In the genomic region with DNA sequence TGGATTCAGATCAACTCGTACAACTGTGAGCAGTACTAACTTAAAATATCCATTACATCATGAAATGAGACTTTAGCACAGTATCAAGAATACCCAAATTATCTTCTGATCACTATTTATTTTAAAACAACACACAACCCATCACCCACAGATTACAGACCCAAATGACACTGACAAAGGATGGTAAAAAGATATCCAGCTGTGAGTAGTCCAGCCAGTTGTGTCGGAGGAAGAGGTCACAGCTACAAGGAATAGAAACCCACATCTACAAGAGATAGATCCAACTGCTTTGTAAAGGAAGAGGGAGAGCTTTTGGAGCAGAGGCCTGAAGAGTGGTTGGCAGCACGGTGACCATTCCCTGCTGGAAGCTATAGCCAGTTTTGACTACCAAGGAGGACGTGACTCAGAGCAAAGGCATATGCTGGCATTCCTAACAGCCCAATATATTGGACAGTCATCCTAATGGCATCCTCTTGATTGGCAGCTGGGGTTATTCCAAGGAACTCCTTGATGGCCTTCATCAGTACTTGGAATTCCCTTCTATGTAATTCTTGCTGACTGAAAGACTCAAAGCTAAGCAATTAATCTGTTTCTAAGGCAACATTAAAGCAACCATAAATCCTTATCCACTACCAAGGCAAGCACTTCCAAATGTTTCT, we compare ENCODE assay signal across 8 cellular contexts. TPM values are rescaled to one million over a fixed set of nuclear protein-coding genes. Genes with fewer than 3 reads are reported as not detected.
A peak's percentile ranks its signal among the peaks of the same experiment; 100 is the strongest.
DNase-seq lines count a peak whose midpoint lies in the region; ATAC-seq and TF ChIP-seq lines count a peak whose summit lies in the region.

No MANE protein-coding gene starts in this region.

- POLR2A ChIA-PET in SK-N-SH (lab: Yijun Ruan, JAX), result no interaction called here

- no peaks in the 10 kb centered on the region for H3K9me2 ChIP-seq in SK-N-SH

- H3K79me2 ChIP-seq in SK-N-SH (ENCODE audit: insufficient read depth), result peaks cover 42% of the 10 kb centered on the region

- no peak for TF ChIP-seq CTCF in SK-N-SH (IDR thresholded peaks at IDR 0.05)
- TF ChIP-seq CTCF in sigmoid colon (IDR thresholded peaks at IDR 0.05), result no peak

- peaks cover 26% of the 10 kb centered on the region for H3F3A ChIP-seq in SK-N-SH (replicated peaks; ENCODE audit: insufficient read depth)

- no peak overlapping the region for H2AFZ ChIP-seq in SK-N-SH (ENCODE audit: low read depth)

- no peak for TF ChIP-seq POLR2A in sigmoid colon (IDR thresholded peaks at IDR 0.05)

- peak overlapping the region; percentile 57 for H3K9ac ChIP-seq in SK-N-SH

- H3K4me3 ChIP-seq in SK-N-SH (ENCODE audit: low read depth in 2 of 2, low read length in 1 of 2), result peak overlapping the region in 1 of 2 experiments; percentile 7; a peak in 1 of 4 replicates
- no peak overlapping the region for H3K4me3 ChIP-seq in sigmoid colon

- H3K36me3 ChIP-seq in SK-N-SH (replicated peaks in 1 of 2; ENCODE audit: control insufficient read depth in 1 of 2, insufficient read depth in 2 of 2, low read length in 1 of 2) (no peaks in the 10 kb centered on the region), sigmoid colon (peaks cover 0 to 2% (median under 1%) of the 10 kb centered on the region in 4 donors)

- WGBS in SK-N-SH (ENCODE audit: low lambda C conversion rate), result 15% methylated on average over 4 of the region's 4 CpGs
- WGBS in sigmoid colon, 2 donors, result 68 to 79% methylated on average over 4 of the region's 4 CpGs

- TF ChIP-seq RAD21 in SK-N-SH (IDR thresholded peaks at IDR 0.05; ENCODE audit: low read length), result no peak

- peaks cover 20 to 48% of the 10 kb centered on the region in 2 experiments for H3K4me1 ChIP-seq in SK-N-SH (ENCODE audit: control insufficient read depth in 1 of 2, insufficient read depth in 2 of 2, low read depth in 1 of 2, low read length in 1 of 2)
- H3K4me1 ChIP-seq in sigmoid colon, result peaks cover 0 to 95% (median 72%) of the 10 kb centered on the region in 4 donors

- peak; percentile 44 to 99; a peak in 3 of 4 replicates for TF ChIP-seq EP300 in SK-N-SH (IDR thresholded peaks at IDR 0.05; ENCODE audit: borderline replicate concordance in 1 of 2, low read depth in 1 of 2, low read length in 1 of 2)
- TF ChIP-seq EP300 in sigmoid colon (IDR thresholded peaks at IDR 0.05), result peak in 1 of 4 donors; percentile 8

- peak overlapping the region; percentile 54 to 94; a peak in 3 of 4 replicates for H3K27ac ChIP-seq in SK-N-SH (ENCODE audit: low read depth in 2 of 2, low read length in 1 of 2)
- peak overlapping the region; percentile 58 to 78 (median 71) for H3K27ac ChIP-seq in sigmoid colon

- CTCF ChIA-PET in SK-N-SH (lab: Yijun Ruan, JAX), result interaction anchor here (0.8 to 10.9 kb wide), 2 partner anchors 15 to 71 kb away, joined by 3 to 71 read pairs; a partner anchor contains a TSS

- peak overlapping the region; percentile 56 for H3K4me2 ChIP-seq in SK-N-SH

- H3K27me3 ChIP-seq in SK-N-SH (ENCODE audit: insufficient read depth) (no peaks in the 10 kb centered on the region), sigmoid colon (no peaks in the 10 kb centered on the region)

- ATAC-seq in GM19452 (IDR thresholded peaks at IDR 0.05; ENCODE audit: unreplicated experiment), result no peak

- DNase-seq in GM04503 (ENCODE audit: low read depth) (peak; percentile 97), SK-N-SH (no peak), foreskin melanocyte (peak; percentile 90), sigmoid colon (no peak), globus pallidus (ENCODE audit: low spot score) (no peak)
- DNase-seq in stimulated activated CD4-positive, alpha-beta T cell treated with anti-CD3 and anti-CD28 coated beads, Interleukin-4, amount 100 ng/mL, for 4 hours, result no peak
- DNase-seq in activated CD4-positive, alpha-beta T cell treated with anti-CD3 and anti-CD28 coated beads, Interleukin-2, amount 50 U/mL, for 4 hours, result no peak

- H3K9me3 ChIP-seq in SK-N-SH (no peaks in the 10 kb centered on the region), sigmoid colon (no peaks in the 10 kb centered on the region)

- intact Hi-C loops in sigmoid colon (cut with DNase I), result no loop called here

- H4K20me1 ChIP-seq in SK-N-SH (ENCODE audit: insufficient read depth), result no peaks in the 10 kb centered on the region

TF ChIP-seq in SK-N-SH, 30 proteins besides CTCF, POLR2A, EP300 and RAD21 (continues in another document):
- TF ChIP-seq YY1 (IDR thresholded peaks at IDR 0.05; ENCODE audit: low read depth) (peak; percentile 30; the same call in 1 of the 2 replicates), CHD2 (IDR thresholded peaks at IDR 0.05; ENCODE audit: low read length, partially characterized antibody) (no peak), MEF2A (IDR thresholded peaks at IDR 0.05; ENCODE audit: borderline replicate concordance, low read depth) (no peak; the same call in 1 of the 2 replicates), ELF1 (IDR thresholded peaks at IDR 0.05) (peak; percentile 23; the same call in 1 of the 2 replicates), NFIC (IDR thresholded peaks at IDR 0.05; ENCODE audit: borderline replicate concordance) (peak; percentile 98), FOXM1 (IDR thresholded peaks at IDR 0.05; ENCODE audit: low read depth) (peak; percentile 89; the same call in 1 of the 2 replicates), JUND (IDR thresholded peaks at IDR 0.05) (peak; percentile 100), SIN3A (IDR thresholded peaks at IDR 0.05; ENCODE audit: borderline replicate concordance, low read depth, low read length) (peak; percentile 50; the same call in 1 of the 2 replicates), TCF12 (IDR thresholded peaks at IDR 0.05) (peak; percentile 97), POLR2AphosphoS5 (IDR thresholded peaks at IDR 0.05; ENCODE audit: low read depth, low read length) (peak; percentile 94; the same call in 1 of the 2 replicates), NRF1 (IDR thresholded peaks at IDR 0.05; ENCODE audit: low read depth, low read length) (no peak), EZH2phosphoT487 (IDR thresholded peaks at IDR 0.05; ENCODE audit: borderline replicate concordance, low read depth) (no peak)
- TF ChIP-seq, protein P1, sequence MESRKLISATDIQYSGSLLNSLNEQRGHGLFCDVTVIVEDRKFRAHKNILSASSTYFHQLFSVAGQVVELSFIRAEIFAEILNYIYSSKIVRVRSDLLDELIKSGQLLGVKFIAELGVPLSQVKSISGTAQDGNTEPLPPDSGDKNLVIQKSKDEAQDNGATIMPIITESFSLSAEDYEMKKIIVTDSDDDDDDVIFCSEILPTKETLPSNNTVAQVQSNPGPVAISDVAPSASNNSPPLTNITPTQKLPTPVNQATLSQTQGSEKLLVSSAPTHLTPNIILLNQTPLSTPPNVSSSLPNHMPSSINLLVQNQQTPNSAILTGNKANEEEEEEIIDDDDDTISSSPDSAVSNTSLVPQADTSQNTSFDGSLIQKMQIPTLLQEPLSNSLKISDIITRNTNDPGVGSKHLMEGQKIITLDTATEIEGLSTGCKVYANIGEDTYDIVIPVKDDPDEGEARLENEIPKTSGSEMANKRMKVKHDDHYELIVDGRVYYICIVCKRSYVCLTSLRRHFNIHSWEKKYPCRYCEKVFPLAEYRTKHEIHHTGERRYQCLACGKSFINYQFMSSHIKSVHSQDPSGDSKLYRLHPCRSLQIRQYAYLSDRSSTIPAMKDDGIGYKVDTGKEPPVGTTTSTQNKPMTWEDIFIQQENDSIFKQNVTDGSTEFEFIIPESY (IDR thresholded peaks at IDR 0.05; ENCODE audit: borderline replicate concordance, low read depth), result peak; percentile 84
- TF ChIP-seq, protein P2, sequence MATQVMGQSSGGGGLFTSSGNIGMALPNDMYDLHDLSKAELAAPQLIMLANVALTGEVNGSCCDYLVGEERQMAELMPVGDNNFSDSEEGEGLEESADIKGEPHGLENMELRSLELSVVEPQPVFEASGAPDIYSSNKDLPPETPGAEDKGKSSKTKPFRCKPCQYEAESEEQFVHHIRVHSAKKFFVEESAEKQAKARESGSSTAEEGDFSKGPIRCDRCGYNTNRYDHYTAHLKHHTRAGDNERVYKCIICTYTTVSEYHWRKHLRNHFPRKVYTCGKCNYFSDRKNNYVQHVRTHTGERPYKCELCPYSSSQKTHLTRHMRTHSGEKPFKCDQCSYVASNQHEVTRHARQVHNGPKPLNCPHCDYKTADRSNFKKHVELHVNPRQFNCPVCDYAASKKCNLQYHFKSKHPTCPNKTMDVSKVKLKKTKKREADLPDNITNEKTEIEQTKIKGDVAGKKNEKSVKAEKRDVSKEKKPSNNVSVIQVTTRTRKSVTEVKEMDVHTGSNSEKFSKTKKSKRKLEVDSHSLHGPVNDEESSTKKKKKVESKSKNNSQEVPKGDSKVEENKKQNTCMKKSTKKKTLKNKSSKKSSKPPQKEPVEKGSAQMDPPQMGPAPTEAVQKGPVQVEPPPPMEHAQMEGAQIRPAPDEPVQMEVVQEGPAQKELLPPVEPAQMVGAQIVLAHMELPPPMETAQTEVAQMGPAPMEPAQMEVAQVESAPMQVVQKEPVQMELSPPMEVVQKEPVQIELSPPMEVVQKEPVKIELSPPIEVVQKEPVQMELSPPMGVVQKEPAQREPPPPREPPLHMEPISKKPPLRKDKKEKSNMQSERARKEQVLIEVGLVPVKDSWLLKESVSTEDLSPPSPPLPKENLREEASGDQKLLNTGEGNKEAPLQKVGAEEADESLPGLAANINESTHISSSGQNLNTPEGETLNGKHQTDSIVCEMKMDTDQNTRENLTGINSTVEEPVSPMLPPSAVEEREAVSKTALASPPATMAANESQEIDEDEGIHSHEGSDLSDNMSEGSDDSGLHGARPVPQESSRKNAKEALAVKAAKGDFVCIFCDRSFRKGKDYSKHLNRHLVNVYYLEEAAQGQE (IDR thresholded peaks at IDR 0.05; ENCODE audit: low read depth, low read length), result peak; percentile 76
- TF ChIP-seq, protein P3, sequence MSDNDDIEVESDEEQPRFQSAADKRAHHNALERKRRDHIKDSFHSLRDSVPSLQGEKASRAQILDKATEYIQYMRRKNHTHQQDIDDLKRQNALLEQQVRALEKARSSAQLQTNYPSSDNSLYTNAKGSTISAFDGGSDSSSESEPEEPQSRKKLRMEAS (IDR thresholded peaks at IDR 0.05; ENCODE audit: low read depth), result peak; percentile 73; the same call in 1 of the 2 replicates
- TF ChIP-seq, protein P4, sequence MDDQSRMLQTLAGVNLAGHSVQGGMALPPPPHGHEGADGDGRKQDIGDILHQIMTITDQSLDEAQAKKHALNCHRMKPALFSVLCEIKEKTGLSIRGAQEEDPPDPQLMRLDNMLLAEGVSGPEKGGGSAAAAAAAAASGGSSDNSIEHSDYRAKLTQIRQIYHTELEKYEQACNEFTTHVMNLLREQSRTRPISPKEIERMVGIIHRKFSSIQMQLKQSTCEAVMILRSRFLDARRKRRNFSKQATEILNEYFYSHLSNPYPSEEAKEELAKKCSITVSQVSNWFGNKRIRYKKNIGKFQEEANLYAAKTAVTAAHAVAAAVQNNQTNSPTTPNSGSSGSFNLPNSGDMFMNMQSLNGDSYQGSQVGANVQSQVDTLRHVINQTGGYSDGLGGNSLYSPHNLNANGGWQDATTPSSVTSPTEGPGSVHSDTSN (IDR thresholded peaks at IDR 0.05), result peak; percentile 99

RNA-seq across cellular contexts. Expression of a gene that starts 17.1 kb away (rescaled TPM):
- polyA plus RNA-seq in SK-N-SH (2012; rRNA removed) (3.2 and 4.6 TPM in 2 replicates), sigmoid colon (1 to 10 TPM in 1 of 3 donors, under 1 TPM in 2; 0.60 to 3.7 (median 0.69) TPM)
- 4.1 and 4.4 TPM in 2 replicates for polyA plus RNA-seq in SK-N-SH (2012; cell fraction: cytosol; rRNA removed)
- 1.2 and 2.9 TPM in 2 replicates for polyA plus RNA-seq in SK-N-SH (2012; cell fraction: nucleus; rRNA removed)
- 100 to 1,000 TPM; 229 to 337 (median 302) TPM for total RNA-seq in sigmoid colon

Comparison
In these comparisons a context has a peak if more than half of its experiments do, and no peak if none do; other contexts are left out.
1. DNase-seq: peak in GM04503 (single experiment) and foreskin melanocyte (single experiment); none in SK-N-SH (single experiment), sigmoid colon (single experiment), stimulated activated CD4-positive, alpha-beta T cell treated with anti-CD3 and anti-CD28 coated beads, Interleukin-4, amount 100 ng/mL, for 4 hours (0 of 2), activated CD4-positive, alpha-beta T cell treated with anti-CD3 and anti-CD28 coated beads, Interleukin-2, amount 50 U/mL, for 4 hours (0 of 2) and globus pallidus (single experiment).